2 cellular contexts compared by ENCODE assay signal in the genomic region with DNA sequence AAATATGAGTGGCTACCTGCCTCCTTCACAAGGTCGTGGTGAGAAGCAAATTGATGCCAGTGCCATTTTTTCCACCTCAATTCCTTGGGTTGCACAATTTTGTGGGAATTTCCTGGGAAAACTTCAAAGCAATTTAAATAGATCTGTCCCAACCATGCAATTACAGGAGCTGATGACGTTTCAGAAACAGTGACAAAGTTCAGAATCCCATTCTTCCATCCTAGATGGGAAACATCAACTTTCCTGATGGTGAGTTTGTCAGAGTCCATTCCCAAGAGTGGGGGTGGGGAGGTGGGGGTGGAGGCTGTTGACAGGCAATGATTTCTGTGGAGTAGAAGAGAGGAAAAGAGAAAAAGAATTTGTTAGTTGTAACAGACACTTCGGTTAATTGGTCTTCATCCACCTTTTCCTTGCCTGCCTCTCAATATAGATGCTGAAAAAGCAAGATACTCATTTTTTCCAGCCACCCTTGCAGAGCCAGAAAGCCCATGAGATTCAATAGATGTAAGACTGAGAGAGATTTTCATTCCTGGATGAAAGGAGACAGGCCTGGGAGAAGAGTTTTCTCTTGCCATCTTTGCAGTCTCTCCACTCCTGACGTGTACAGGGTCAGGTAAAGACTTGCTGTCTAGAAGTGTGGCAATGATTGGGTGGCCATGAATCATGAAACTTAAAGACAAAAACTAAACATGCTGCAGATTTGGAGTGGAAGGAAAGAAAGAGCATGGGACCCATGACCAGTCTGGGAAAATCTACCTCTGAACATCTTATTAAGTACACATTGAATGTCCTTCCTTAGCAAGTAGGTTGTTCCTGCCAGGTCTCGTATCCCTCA.
A peak's percentile ranks its signal among the peaks of the same experiment; 100 is the strongest.
TF ChIP-seq lines count a peak whose summit lies in the region.

No MANE protein-coding gene starts in this region.

TF ChIP-seq in A549, 52 proteins besides CTCF, POLR2A, EP300 and RAD21:
- TF ChIP-seq HEYL (CRISPR knock-in tag; IDR thresholded peaks at IDR 0.05) (no peak), ZFP36 (IDR thresholded peaks at IDR 0.05; ENCODE audit: borderline replicate concordance, partially characterized antibody) (no peak), SMC3 (IDR thresholded peaks at IDR 0.05) (no peak), HOXB5 (CRISPR knock-in tag; IDR thresholded peaks at IDR 0.05) (no peak), HOXB13 (CRISPR knock-in tag; IDR thresholded peaks at IDR 0.05; ENCODE audit: low read depth) (no peak), NPAS2 (CRISPR knock-in tag; IDR thresholded peaks at IDR 0.05; ENCODE audit: borderline replicate concordance) (no peak), CEBPB (IDR thresholded peaks at IDR 0.05) (peak in 1 of 2 experiments; percentile 41; a peak in 1 of 4 replicates)
- TF ChIP-seq, protein P1, sequence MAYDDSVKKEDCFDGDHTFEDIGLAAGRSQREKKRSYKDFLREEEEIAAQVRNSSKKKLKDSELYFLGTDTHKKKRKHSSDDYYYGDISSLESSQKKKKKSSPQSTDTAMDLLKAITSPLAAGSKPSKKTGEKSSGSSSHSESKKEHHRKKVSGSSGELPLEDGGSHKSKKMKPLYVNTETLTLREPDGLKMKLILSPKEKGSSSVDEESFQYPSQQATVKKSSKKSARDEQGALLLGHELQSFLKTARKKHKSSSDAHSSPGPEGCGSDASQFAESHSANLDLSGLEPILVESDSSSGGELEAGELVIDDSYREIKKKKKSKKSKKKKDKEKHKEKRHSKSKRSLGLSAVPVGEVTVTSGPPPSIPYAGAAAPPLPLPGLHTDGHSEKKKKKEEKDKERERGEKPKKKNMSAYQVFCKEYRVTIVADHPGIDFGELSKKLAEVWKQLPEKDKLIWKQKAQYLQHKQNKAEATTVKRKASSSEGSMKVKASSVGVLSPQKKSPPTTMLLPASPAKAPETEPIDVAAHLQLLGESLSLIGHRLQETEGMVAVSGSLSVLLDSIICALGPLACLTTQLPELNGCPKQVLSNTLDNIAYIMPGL (CRISPR knock-in tag; IDR thresholded peaks at IDR 0.05; ENCODE audit: borderline replicate concordance): no peak

TF ChIP-seq in HepG2, 621 proteins besides CTCF, POLR2A, EP300 and RAD21 (continues in another document):
- TF ChIP-seq ZNF740 (CRISPR knock-in tag; IDR thresholded peaks at IDR 0.05) (peak; percentile 77; the same call in 1 of the 2 replicates), ZFP82 (CRISPR knock-in tag; IDR thresholded peaks at IDR 0.05; ENCODE audit: borderline replicate concordance) (no peak), ZNF446 (CRISPR knock-in tag; IDR thresholded peaks at IDR 0.05) (no peak), SRSF1 (optimal IDR thresholded peaks at IDR 0.05; ENCODE audit: low read depth, low read length) (no peak), ZNF629 (CRISPR knock-in tag; conservative IDR thresholded peaks at IDR 0.05) (0 out of 2 replicates have a peak, but pooled peaks have one; percentile 16), ZNF644 (CRISPR knock-in tag; IDR thresholded peaks at IDR 0.05; ENCODE audit: low read depth) (peak; percentile 86; the same call in 1 of the 2 replicates), EHMT2 (IDR thresholded peaks at IDR 0.05; ENCODE audit: borderline replicate concordance, low read depth, low read length) (peak; percentile 88; the same call in 1 of the 2 replicates), NR2C2 (CRISPR knock-in tag; IDR thresholded peaks at IDR 0.05; ENCODE audit: borderline replicate concordance) (no peak), SP2 (CRISPR knock-in tag; IDR thresholded peaks at IDR 0.05) (no peak), ZNF530 (CRISPR knock-in tag; IDR thresholded peaks at IDR 0.05; ENCODE audit: low read depth) (no peak), ZNF296 (CRISPR knock-in tag; conservative IDR thresholded peaks at IDR 0.05) (no peak), ZNF205 (CRISPR knock-in tag; IDR thresholded peaks at IDR 0.05) (peak; percentile 10; the same call in 1 of the 2 replicates), NAIF1 (CRISPR knock-in tag; IDR thresholded peaks at IDR 0.05; ENCODE audit: borderline replicate concordance) (0 out of 2 replicates have a peak, but pooled peaks have one; percentile 2), YY1 (IDR thresholded peaks at IDR 0.05; ENCODE audit: insufficient read depth, insufficient replicate concordance, low read depth, low read length) (peak; percentile 66), HOXA5 (CRISPR knock-in tag; IDR thresholded peaks at IDR 0.05) (peak; percentile 43; the same call in 1 of the 2 replicates), ESRRA (CRISPR knock-in tag; IDR thresholded peaks at IDR 0.05; ENCODE audit: low read depth) (no peak), ZNF605 (CRISPR knock-in tag; IDR thresholded peaks at IDR 0.05) (no peak), ZNF136 (CRISPR knock-in tag; IDR thresholded peaks at IDR 0.05; ENCODE audit: low read depth) (0 out of 2 replicates have a peak, but pooled peaks have one; percentile 25), FOXP1 (IDR thresholded peaks at IDR 0.05) (no peak), FOXP1 (CRISPR knock-in tag; IDR thresholded peaks at IDR 0.05) (peak; percentile 75), TBP (CRISPR knock-in tag; IDR thresholded peaks at IDR 0.05) (no peak), ZNF7 (CRISPR knock-in tag; IDR thresholded peaks at IDR 0.05) (no peak), IKZF1 (IDR thresholded peaks at IDR 0.05) (no peak), ZHX2 (IDR thresholded peaks at IDR 0.05; ENCODE audit: low read depth) (peak; percentile 31; the same call in 1 of the 2 replicates), ZHX2 (CRISPR knock-in tag; IDR thresholded peaks at IDR 0.05; ENCODE audit: borderline replicate concordance) (no peak), ATF7 (IDR thresholded peaks at IDR 0.05) (0 out of 2 replicates have a peak, but pooled peaks have one; percentile 44), ATF7 (CRISPR knock-in tag; IDR thresholded peaks at IDR 0.05) (no peak; the same call in 1 of the 2 replicates), ZNF367 (CRISPR knock-in tag; IDR thresholded peaks at IDR 0.05; ENCODE audit: borderline replicate concordance) (no peak), SETDB1 (CRISPR knock-in tag; IDR thresholded peaks at IDR 0.05; ENCODE audit: borderline replicate concordance) (no peak), ZNF691 (CRISPR knock-in tag; IDR thresholded peaks at IDR 0.05; ENCODE audit: borderline replicate concordance, low read depth) (no peak), ZBTB2 (CRISPR knock-in tag; IDR thresholded peaks at IDR 0.05; ENCODE audit: low read depth) (no peak), NR0B2 (CRISPR knock-in tag; IDR thresholded peaks at IDR 0.05) (no peak)
- TF ChIP-seq, protein P2, sequence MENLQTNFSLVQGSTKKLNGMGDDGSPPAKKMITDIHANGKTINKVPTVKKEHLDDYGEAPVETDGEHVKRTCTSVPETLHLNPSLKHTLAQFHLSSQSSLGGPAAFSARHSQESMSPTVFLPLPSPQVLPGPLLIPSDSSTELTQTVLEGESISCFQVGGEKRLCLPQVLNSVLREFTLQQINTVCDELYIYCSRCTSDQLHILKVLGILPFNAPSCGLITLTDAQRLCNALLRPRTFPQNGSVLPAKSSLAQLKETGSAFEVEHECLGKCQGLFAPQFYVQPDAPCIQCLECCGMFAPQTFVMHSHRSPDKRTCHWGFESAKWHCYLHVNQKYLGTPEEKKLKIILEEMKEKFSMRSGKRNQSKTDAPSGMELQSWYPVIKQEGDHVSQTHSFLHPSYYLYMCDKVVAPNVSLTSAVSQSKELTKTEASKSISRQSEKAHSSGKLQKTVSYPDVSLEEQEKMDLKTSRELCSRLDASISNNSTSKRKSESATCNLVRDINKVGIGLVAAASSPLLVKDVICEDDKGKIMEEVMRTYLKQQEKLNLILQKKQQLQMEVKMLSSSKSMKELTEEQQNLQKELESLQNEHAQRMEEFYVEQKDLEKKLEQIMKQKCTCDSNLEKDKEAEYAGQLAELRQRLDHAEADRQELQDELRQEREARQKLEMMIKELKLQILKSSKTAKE (CRISPR knock-in tag; IDR thresholded peaks at IDR 0.05; ENCODE audit: borderline replicate concordance): no peak
- TF ChIP-seq, protein P3, sequence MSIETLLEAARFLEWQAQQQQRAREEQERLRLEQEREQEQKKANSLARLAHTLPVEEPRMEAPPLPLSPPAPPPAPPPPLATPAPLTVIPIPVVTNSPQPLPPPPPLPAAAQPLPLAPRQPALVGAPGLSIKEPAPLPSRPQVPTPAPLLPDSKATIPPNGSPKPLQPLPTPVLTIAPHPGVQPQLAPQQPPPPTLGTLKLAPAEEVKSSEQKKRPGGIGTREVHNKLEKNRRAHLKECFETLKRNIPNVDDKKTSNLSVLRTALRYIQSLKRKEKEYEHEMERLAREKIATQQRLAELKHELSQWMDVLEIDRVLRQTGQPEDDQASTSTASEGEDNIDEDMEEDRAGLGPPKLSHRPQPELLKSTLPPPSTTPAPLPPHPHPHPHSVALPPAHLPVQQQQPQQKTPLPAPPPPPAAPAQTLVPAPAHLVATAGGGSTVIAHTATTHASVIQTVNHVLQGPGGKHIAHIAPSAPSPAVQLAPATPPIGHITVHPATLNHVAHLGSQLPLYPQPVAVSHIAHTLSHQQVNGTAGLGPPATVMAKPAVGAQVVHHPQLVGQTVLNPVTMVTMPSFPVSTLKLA (IDR thresholded peaks at IDR 0.05): no peak
- TF ChIP-seq, protein P4, sequence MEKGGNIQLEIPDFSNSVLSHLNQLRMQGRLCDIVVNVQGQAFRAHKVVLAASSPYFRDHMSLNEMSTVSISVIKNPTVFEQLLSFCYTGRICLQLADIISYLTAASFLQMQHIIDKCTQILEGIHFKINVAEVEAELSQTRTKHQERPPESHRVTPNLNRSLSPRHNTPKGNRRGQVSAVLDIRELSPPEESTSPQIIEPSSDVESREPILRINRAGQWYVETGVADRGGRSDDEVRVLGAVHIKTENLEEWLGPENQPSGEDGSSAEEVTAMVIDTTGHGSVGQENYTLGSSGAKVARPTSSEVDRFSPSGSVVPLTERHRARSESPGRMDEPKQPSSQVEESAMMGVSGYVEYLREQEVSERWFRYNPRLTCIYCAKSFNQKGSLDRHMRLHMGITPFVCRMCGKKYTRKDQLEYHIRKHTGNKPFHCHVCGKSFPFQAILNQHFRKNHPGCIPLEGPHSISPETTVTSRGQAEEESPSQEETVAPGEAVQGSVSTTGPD (CRISPR knock-in tag; IDR thresholded peaks at IDR 0.05): no peak
